8 cellular contexts compared by ENCODE assay signal in genomic region chr1:181247-182216, GRCh38.
DNase-seq lines count a peak whose midpoint lies in the region; ATAC-seq, FAIRE-seq and TF ChIP-seq lines count a peak whose summit lies in the region.
"Not testable (repeated sequence)": the region's sequence is repeated elsewhere in the genome, so short reads cannot be mapped to it uniquely, and the experiment has no call there.

No MANE protein-coding gene starts in this region.

- H3K27ac ChIP-seq in 22Rv1; mammary epithelial cell (ENCODE audit: insufficient read depth, low read depth, low read length): not testable (repeated sequence)

- peak; percentile 39 for ATAC-seq in Right ventricle myocardium inferior

- H3K36me3 ChIP-seq in mammary epithelial cell (ENCODE audit: insufficient read depth, low read length), result not testable (repeated sequence)

- CTCF ChIA-PET in mammary epithelial cell (lab: Charles Lee; ENCODE audit: low non-redundant PET), result not testable (repeated sequence)

- intact Hi-C loops in mammary epithelial cell (cut with micrococcal nuclease); Right ventricle myocardium inferior (cut with DNase I): not testable (repeated sequence)

- H3K27me3 ChIP-seq in mammary epithelial cell (ENCODE audit: insufficient read depth, low read length), result not testable (repeated sequence)

- H2AFZ ChIP-seq in mammary epithelial cell (ENCODE audit: low read depth, low read length), result not testable (repeated sequence)

- H3K9me3 ChIP-seq in mammary epithelial cell (replicated peaks; ENCODE audit: insufficient read depth, low read length), result not testable (repeated sequence)

- H4K20me1 ChIP-seq in mammary epithelial cell (ENCODE audit: insufficient read depth, low read length), result not testable (repeated sequence)

- not testable (repeated sequence) for H3K4me2 ChIP-seq in mammary epithelial cell (ENCODE audit: insufficient read depth, low read depth, low read length)

- WGBS in mammary epithelial cell (ENCODE audit: low coverage, missing lambda C conversion rate), result 88% methylated on average over 16 of the region's 79 CpGs

- H3K4me1 ChIP-seq in mammary epithelial cell (ENCODE audit: insufficient read depth, low read length), result not testable (repeated sequence)

- not testable (repeated sequence) for BruUV-seq in mammary epithelial cell (replicated peaks; lab: Mats Ljungman, UMichigan)

- not testable (repeated sequence) for H3K4me3 ChIP-seq in mammary epithelial cell (replicated peaks in 1 of 3; ENCODE audit: insufficient read depth in 1 of 3, low read depth in 2 of 3, low read length in 3 of 3)

- dilution Hi-C loops in mammary epithelial cell (cut with HindIII; ENCODE audit: low sequenced_read_pairs), result not testable (repeated sequence)

- H3K9ac ChIP-seq in mammary epithelial cell (ENCODE audit: insufficient read depth, low read length), result not testable (repeated sequence)

- in situ Hi-C loops in mammary epithelial cell (cut with MboI; ENCODE audit: low sequenced_read_pairs in 2 of 2), result not testable (repeated sequence)

- peak; percentile 63 for DNase-seq in GM20000 (ENCODE audit: low spot score)
- peak; percentile 30 for DNase-seq in RCC 7860 (ENCODE audit: low spot score)
- peak; percentile 78 for DNase-seq in activated CD8-positive, alpha-beta memory T cell treated with anti-CD3 and anti-CD28 coated beads, Interleukin-2, amount 50 U/mL, for 48 hours
- peak; percentile 44 for DNase-seq in mammary epithelial cell
- peak; percentile 65 for DNase-seq in Right ventricle myocardium inferior (ENCODE audit: missing footprints)
- DNase-seq in myocyte (ENCODE audit: low read depth), result peak; percentile 34
- peak in 3 of 4 experiments; percentile 21 to 38 (median 30) for DNase-seq in stimulated activated CD4-positive, alpha-beta T cell treated with anti-CD3 and anti-CD28 coated beads, Interleukin-1b, Interleukin-23, amount 100 ng/mL, for 24 hours (ENCODE audit: low read depth in 4 of 4, low spot score in 1 of 4)

- TF ChIP-seq CTCF in 22Rv1 (IDR thresholded peaks at IDR 0.05), result peak; percentile 67
- TF ChIP-seq CTCF in GM20000 (IDR thresholded peaks at IDR 0.05; ENCODE audit: extremely low read depth, missing control alignments); mammary epithelial cell (conservative IDR thresholded peaks at IDR 0.05 in 1 of 2, IDR thresholded peaks at IDR 0.05 in 1 of 2; ENCODE audit: extremely low read depth in 1 of 2, insufficient read depth in 1 of 2, low read depth in 1 of 2, low read length in 2 of 2): not testable (repeated sequence)

- not testable (repeated sequence) for H3K79me2 ChIP-seq in mammary epithelial cell (ENCODE audit: insufficient read depth, low read length)

- FAIRE-seq in RCC 7860 (lab: Jason Lieb, UNC), result not testable (repeated sequence)
